Comparison of ENCODE assay signal across 29 cellular contexts in the genomic region with DNA sequence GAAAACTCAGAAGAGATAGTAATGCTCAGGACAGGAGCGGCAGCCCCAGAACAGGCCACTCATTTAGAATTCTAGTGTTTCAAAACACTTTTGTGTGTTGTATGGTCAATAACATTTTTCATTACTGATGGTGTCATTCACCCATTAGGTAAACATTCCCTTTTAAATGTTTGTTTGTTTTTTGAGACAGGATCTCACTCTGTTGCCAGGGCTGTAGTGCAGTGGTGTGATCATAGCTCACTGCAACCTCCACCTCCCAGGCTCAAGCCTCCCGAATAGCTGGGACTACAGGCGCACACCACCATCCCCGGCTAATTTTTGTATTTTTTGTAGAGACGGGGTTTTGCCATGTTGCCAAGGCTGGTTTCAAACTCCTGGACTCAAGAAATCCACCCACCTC.
"Had no signal": no experiment of that assay in that cellular context is flagged by ENCODE, and none has a peak within 500 bp of the region (broad histone marks: within the 10 kb centered on the region; RNA-seq: fewer than 3 reads in every experiment).

No MANE protein-coding gene starts in this region.

- H3K36me3 ChIP-seq: gastroesophageal sphincter, neutrophil, pancreas, suprapubic skin, transverse colon, upper lobe of right lung, uterus had no signal

- H3K4me3 ChIP-seq: dorsolateral prefrontal cortex, esophagus muscularis mucosa, gastroesophageal sphincter, heart right ventricle, lung, pancreas, smooth muscle cell, suprapubic skin, transverse colon, upper lobe of right lung, uterus had no signal

- H3K9me3 ChIP-seq: esophagus muscularis mucosa, gastroesophageal sphincter, heart right ventricle, neutrophil, pancreas, suprapubic skin, transverse colon, upper lobe of right lung, uterus had no signal

- H3K4me1 ChIP-seq: upper lobe of right lung, uterus had no signal

- H3K27ac ChIP-seq: dorsolateral prefrontal cortex, esophagus muscularis mucosa, gastroesophageal sphincter, neutrophil, pancreas, suprapubic skin, upper lobe of right lung, uterus had no signal

- FAIRE-seq: colon, islet of Langerhans, pancreas had no signal

- H3K4me2 ChIP-seq: smooth muscle cell had no signal

- DNase-seq: dorsolateral prefrontal cortex; effector CD4-positive, alpha-beta T cell; endodermal cell; foreskin keratinocyte; glutamatergic neuron; heart right ventricle; hippocampal formation; left cardiac atrium; left ventricle myocardium superior; pancreas; stimulated activated CD4-positive, alpha-beta T cell treated with anti-CD3 and anti-CD28 coated beads, Interleukin-12 subunit alpha, Interleukin-12 subunit beta, amount 100 ng/mL, for 4 hours; stimulated activated CD4-positive, alpha-beta T cell treated with anti-CD3 and anti-CD28 coated beads, Interleukin-1b, Interleukin-23, amount 100 ng/mL, for 48 hours; stimulated activated CD4-positive, alpha-beta T cell treated with anti-CD3 and anti-CD28 coated beads, Interleukin-4, amount 100 ng/mL, for 1 hour; stimulated activated CD8-positive, alpha-beta memory T cell treated with anti-CD3 and anti-CD28 coated beads, Interleukin-4, amount 100 ng/mL, for 48 hours; stimulated activated naive CD4-positive, alpha-beta T cell; stimulated activated naive CD8-positive, alpha-beta T cell treated with anti-CD3 and anti-CD28 coated beads, Interleukin-15, amount 100 ng/mL, for 72 hours; transverse colon; upper lobe of right lung; uterus had no signal

- H3K27me3 ChIP-seq: dorsolateral prefrontal cortex, esophagus muscularis mucosa, foreskin keratinocyte, gastroesophageal sphincter, heart right ventricle, neutrophil, pancreas, suprapubic skin, transverse colon, upper lobe of right lung, uterus had no signal

- ATAC-seq: foreskin keratinocyte; gastroesophageal sphincter; heart right ventricle; left cardiac atrium; left ventricle myocardium superior; natural killer cell treated with Interleukin-12 subunit alpha and Interleukin-12 subunit beta and Interleukin-15 and Interleukin-18, amount 100 ng/mL, for 72 hours; pancreas; sciatic nerve; stimulated activated naive CD8-positive, alpha-beta T cell treated with anti-CD3 and anti-CD28 coated beads, Interleukin-15, amount 100 ng/mL, for 72 hours; upper lobe of right lung had no signal
